Comparison of ENCODE assay signal across 11 cellular contexts in genomic region chr4:86557526-86557925, GRCh38. TPM values are rescaled to one million over a fixed set of nuclear protein-coding genes. Genes with fewer than 3 reads are reported as not detected.
DNase-seq lines count a peak whose midpoint lies in the region; ATAC-seq and TF ChIP-seq lines count a peak whose summit lies in the region.
"Had no signal": no experiment of that assay in that cellular context is flagged by ENCODE, and none has a peak within 500 bp of the region (broad histone marks: within the 10 kb centered on the region; RNA-seq: fewer than 3 reads in every experiment).

No MANE protein-coding gene starts in this region.

- DNase-seq in Peyer's patch (no peak), LoVo (ENCODE audit: low spot score) (no peak), posterior cingulate gyrus (no peak)
- no peak for DNase-seq in stimulated activated CD4-positive, alpha-beta T cell treated with anti-CD3 and anti-CD28 coated beads, Interleukin-2, amount 100 ng/mL, for 24 hours
- DNase-seq: C1 segment of cervical spinal cord had no signal

- TF ChIP-seq POLR2A in GM18505 (IDR thresholded peaks at IDR 0.05; ENCODE audit: borderline replicate concordance, extremely low read depth, insufficient read depth, insufficient read length) (no peak), Peyer's patch (IDR thresholded peaks at IDR 0.05) (no peak)

- H3K9ac ChIP-seq in endocrine pancreas (ENCODE audit: control insufficient read depth, insufficient read depth, low read length) = no peak overlapping the region

- intact Hi-C loops in posterior cingulate gyrus (cut with DNase I) = no loop called here

- H3K27ac ChIP-seq in Peyer's patch = no peak overlapping the region
- H3K27ac ChIP-seq: SJCRH30 had no signal

- H3K27me3 ChIP-seq in endocrine pancreas (ENCODE audit: control insufficient read depth, insufficient read depth, low read length) (no peaks in the 10 kb centered on the region), Peyer's patch (no peaks in the 10 kb centered on the region)
- H3K27me3 ChIP-seq: SJCRH30 had no signal

- TF ChIP-seq CTCF in Peyer's patch (IDR thresholded peaks at IDR 0.05) = no peak

- peaks cover 32% of the 10 kb centered on the region for H3K4me1 ChIP-seq in endocrine pancreas (ENCODE audit: control insufficient read depth, insufficient read depth, low read length)
- H3K4me1 ChIP-seq in Peyer's patch = peaks cover 0 to 4% (median 0%) of the 10 kb centered on the region in 4 donors
- H3K4me1 ChIP-seq: prostate gland had no signal

- no peaks in the 10 kb centered on the region for H3K9me3 ChIP-seq in endocrine pancreas (ENCODE audit: control insufficient read depth, low read length)
- H3K9me3 ChIP-seq in Peyer's patch = no peaks in the 10 kb centered on the region
- H3K9me3 ChIP-seq: prostate gland, SJCRH30 had no signal

- H3K36me3 ChIP-seq in endocrine pancreas (ENCODE audit: control insufficient read depth, insufficient read depth, low read length) (no peaks in the 10 kb centered on the region), Peyer's patch (no peaks in the 10 kb centered on the region)
- H3K36me3 ChIP-seq: prostate gland, SJCRH30 had no signal

- H3K4me3 ChIP-seq in endocrine pancreas (ENCODE audit: control insufficient read depth, insufficient read depth, low read length) (peak overlapping the region; percentile 56), Peyer's patch (no peak overlapping the region)
- H3K4me3 ChIP-seq: prostate gland, SJCRH30 had no signal

- ATAC-seq in GM18505 (IDR thresholded peaks at IDR 0.05; ENCODE audit: unreplicated experiment) = peak; percentile 90
- peak; percentile 92 for ATAC-seq in GM21619 (IDR thresholded peaks at IDR 0.05; ENCODE audit: unreplicated experiment)
- peak; percentile 96 for ATAC-seq in HG03196 (IDR thresholded peaks at IDR 0.05; ENCODE audit: unreplicated experiment)

RNA-seq across cellular contexts. Expression of gene PTPN13, which starts 36.6 kb away (rescaled TPM):
- 10 to 100 TPM in 2 of 4 donors, 1 to 10 TPM in 2; 2.9 to 14.9 (median 8.3) TPM for total RNA-seq in Peyer's patch
